ENCODE assay signal across 10 cellular contexts in the genomic region with DNA sequence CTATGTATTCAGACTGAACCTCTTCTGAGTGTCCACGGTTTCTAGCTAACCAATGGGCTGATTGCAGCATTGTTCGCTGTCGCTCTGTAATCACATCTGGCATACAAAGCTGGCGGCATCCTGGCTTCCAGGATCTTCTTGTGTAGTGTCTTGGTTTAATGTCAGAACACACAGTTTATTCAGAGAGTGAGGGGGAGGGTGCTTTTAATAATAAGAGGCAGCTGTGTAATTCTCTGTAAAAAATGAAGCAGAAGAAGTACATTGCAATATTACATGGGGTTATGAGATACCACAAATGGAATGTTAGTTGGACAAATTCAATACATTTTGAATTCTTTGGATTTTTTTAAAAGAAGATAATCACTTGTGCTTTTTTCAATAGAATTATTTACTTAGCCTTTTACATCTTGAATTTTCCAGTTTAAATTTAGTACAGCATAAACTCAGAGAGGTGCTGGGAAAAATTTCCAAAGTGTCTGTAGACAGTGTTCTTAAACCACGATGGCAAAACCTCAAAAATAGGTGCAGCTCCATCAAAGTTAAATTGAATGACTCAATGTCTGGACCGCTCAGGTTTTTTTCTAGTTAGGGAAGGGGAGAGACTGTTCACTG.
DNase-seq lines count a peak whose midpoint lies in the region; ATAC-seq and TF ChIP-seq lines count a peak whose summit lies in the region.
"Had no signal": no experiment of that assay in that cellular context is flagged by ENCODE, and none has a peak within 500 bp of the region (broad histone marks: within the 10 kb centered on the region; RNA-seq: fewer than 3 reads in every experiment).

No MANE protein-coding gene starts in this region.

- H3K27ac ChIP-seq in RWPE1 (peak overlapping the region; percentile 98), suprapubic skin (no peak overlapping the region)
- H3K27ac ChIP-seq: pancreas had no signal

- TF ChIP-seq POLR2A in suprapubic skin (IDR thresholded peaks at IDR 0.05), result no peak

- CTCF ChIA-PET in RWPE1 (lab: Yijun Ruan, JAX), result interaction anchor here (0.7 to 1.0 kb wide), 3 partner anchors 13 to 368 kb away, joined by 3 to 6 read pairs (median 4); no protein-coding TSS in a partner anchor

- DNase-seq in AG20443 (ENCODE audit: low spot score), result peak; percentile 82
- DNase-seq in RWPE1 (ENCODE audit: low spot score), result peak; percentile 81
- peak; percentile 96 for DNase-seq in fibroblast of peridontal ligament (ENCODE audit: extremely low read depth)
- DNase-seq in non-pigmented ciliary epithelial cell (ENCODE audit: low read depth), result peak; percentile 91
- no peak for DNase-seq in OCI-M1 (lab: John Stamatoyannopoulos, UW)
- no peak for DNase-seq in suprapubic skin (ENCODE audit: low spot score in 2 of 2)
- no peak for DNase-seq in activated CD4-positive, alpha-beta T cell treated with anti-CD3 and anti-CD28 coated beads, Interleukin-2, amount 50 U/mL, for 1 hour
- DNase-seq: activated T-cell treated with anti-CD3 and anti-CD28 coated beads, Interleukin-2, amount 50 U/mL, for 4 hours; pancreas had no signal

- 52% methylated on average over 6 of the region's 6 CpGs for WGBS in suprapubic skin

- H3K27me3 ChIP-seq in suprapubic skin, result no peaks in the 10 kb centered on the region
- H3K27me3 ChIP-seq: pancreas had no signal

- no peak for ATAC-seq in HG03135 (IDR thresholded peaks at IDR 0.05; ENCODE audit: unreplicated experiment)
- ATAC-seq: activated T-cell treated with anti-CD3 and anti-CD28 coated beads, Interleukin-2, amount 50 U/mL, for 4 hours had no signal

- TF ChIP-seq CTCF in RWPE1 (conservative IDR thresholded peaks at IDR 0.05; ENCODE audit: low read depth) (no peak), suprapubic skin (IDR thresholded peaks at IDR 0.05) (no peak)

- no peaks in the 10 kb centered on the region for H3K9me3 ChIP-seq in suprapubic skin
- H3K9me3 ChIP-seq: pancreas had no signal

- H3K36me3 ChIP-seq in suprapubic skin, result no peaks in the 10 kb centered on the region
- H3K36me3 ChIP-seq: pancreas had no signal

- POLR2A ChIA-PET in RWPE1 (lab: Yijun Ruan, JAX; ENCODE audit: low non-redundant PET), result no interaction called here

- no peak for TF ChIP-seq EP300 in suprapubic skin (IDR thresholded peaks at IDR 0.05)

- H3K4me1 ChIP-seq in suprapubic skin, result no peaks in the 10 kb centered on the region
- H3K4me1 ChIP-seq: pancreas had no signal

- H3K4me3 ChIP-seq in suprapubic skin, result no peak overlapping the region
- H3K4me3 ChIP-seq: pancreas had no signal

Comparison
In these comparisons a context has a peak if more than half of its experiments do, and no peak if none do; other contexts are left out.
1. DNase-seq: peak in AG20443 (single experiment), RWPE1 (single experiment), fibroblast of peridontal ligament (single experiment) and non-pigmented ciliary epithelial cell (single experiment); none in OCI-M1 (single experiment), suprapubic skin (0 of 2) and activated CD4-positive, alpha-beta T cell treated with anti-CD3 and anti-CD28 coated beads, Interleukin-2, amount 50 U/mL, for 1 hour (single experiment).